Comparison of ENCODE assay signal across 39 cellular contexts in the genomic region with DNA sequence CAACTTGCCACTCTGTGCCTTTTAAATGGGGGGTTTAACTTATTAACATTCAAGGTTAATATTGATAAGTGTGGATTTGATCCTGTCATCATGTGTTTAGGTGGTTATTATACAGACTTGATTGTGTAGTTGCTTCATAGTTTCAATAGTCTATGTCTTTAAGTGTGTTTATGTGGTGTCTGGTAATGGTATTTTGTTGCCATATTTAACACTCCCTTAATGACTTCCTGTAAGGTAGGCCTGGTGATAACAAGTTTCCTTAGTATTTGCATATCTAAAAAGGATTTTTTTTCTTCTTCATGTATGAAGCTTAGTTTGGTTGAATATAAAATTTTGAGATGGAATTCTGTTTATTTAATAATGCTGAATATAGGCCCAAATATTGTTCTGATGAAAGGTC.
"Had no signal": no experiment of that assay in that cellular context is flagged by ENCODE, and none has a peak within 500 bp of the region (broad histone marks: within the 10 kb centered on the region; RNA-seq: fewer than 3 reads in every experiment).

No MANE protein-coding gene starts in this region.

- H3K27ac Mint-ChIP-seq: activated naive CD4-positive, alpha-beta T cell treated with anti-CD3 and anti-CD28 coated beads for 36 hours; activated naive CD4-positive, alpha-beta T cell treated with anti-CD3 and anti-CD28 coated beads, Interleukin-2, amount 10 ng/mL, durations not matched to agents 7 days and 5 days; activated naive CD4-positive, alpha-beta T cell treated with anti-CD3 and anti-CD28 coated beads, Interleukin-2, amount 50 U/mL, for 24 hours; activated naive CD4-positive, alpha-beta T cell treated with anti-CD3 and anti-CD28 coated beads, Interleukin-2, amount 50 U/mL, for 72 hours; activated naive CD8-positive, alpha-beta T cell; activated naive CD8-positive, alpha-beta T cell treated with anti-CD3 and anti-CD28 coated beads for 36 hours; activated naive CD8-positive, alpha-beta T cell treated with anti-CD3 and anti-CD28 coated beads, Interleukin-2, amount 10 ng/mL, durations not matched to agents 7 days and 5 days; activated naive CD8-positive, alpha-beta T cell treated with anti-CD3 and anti-CD28 coated beads, Interleukin-2, amount 50 U/mL, for 24 hours; activated T-cell treated with anti-CD3 and anti-CD28 coated beads, Interleukin-2, amount 50 U/mL, for 24 hours; activated T-helper 1 cell treated with anti-CD3 and anti-CD28 coated beads, Interleukin-12 subunit alpha, Interleukin-12 subunit beta, Interleukin-2, Interleukin-4 antibody, amounts not matched to agents 30 ng/mL and 10 ng/mL and 1 ng/mL, durations not matched to agents 14 hours and 24 hours and 36 hours; activated T-helper 17 cell treated with anti-CD3 and anti-CD28 coated beads, Interleukin-2, amount 50 U/mL, for 72 hours; activated T-helper 2 cell treated with anti-CD3 and anti-CD28 coated beads, Interferon-gamma antibody, Interleukin-2, Interleukin-4, amounts not matched to agents 10 μg/mL and 5 μg/mL and 100 μg/mL, durations not matched to agents 14 hours and 24 hours and 36 hours; brain had no signal

- ATAC-seq: activated naive CD4-positive, alpha-beta T cell treated with anti-CD3 and anti-CD28 coated beads, Interleukin-2, amount 50 U/mL, for 72 hours; activated naive CD8-positive, alpha-beta T cell treated with anti-CD3 and anti-CD28 coated beads, Interleukin-2, amount 50 U/mL, for 24 hours; activated T-cell treated with anti-CD3 and anti-CD28 coated beads, Interleukin-2, amount 50 U/mL, for 4 hours; activated T-helper 17 cell treated with anti-CD3 and anti-CD28 coated beads, Interleukin-2, amount 50 U/mL, for 72 hours; body of pancreas had no signal

- H3K27me3 ChIP-seq: adrenal gland, ascending aorta, body of pancreas, brain microvascular endothelial cell, breast epithelium, cardiac muscle cell had no signal

- H3K36me3 Mint-ChIP-seq: activated naive CD4-positive, alpha-beta T cell treated with anti-CD3 and anti-CD28 coated beads, Interleukin-2, amount 10 ng/mL, durations not matched to agents 7 days and 5 days; activated naive CD4-positive, alpha-beta T cell treated with anti-CD3 and anti-CD28 coated beads, Interleukin-2, amount 50 U/mL, for 72 hours; activated naive CD8-positive, alpha-beta T cell; activated naive CD8-positive, alpha-beta T cell treated with anti-CD3 and anti-CD28 coated beads for 36 hours; activated naive CD8-positive, alpha-beta T cell treated with anti-CD3 and anti-CD28 coated beads, Interleukin-2, amount 10 ng/mL, durations not matched to agents 7 days and 5 days; brain had no signal

- H3K4me1 ChIP-seq: adrenal gland, ascending aorta, body of pancreas, breast epithelium had no signal

- H3K36me3 ChIP-seq: adrenal gland, ascending aorta, brain microvascular endothelial cell, breast epithelium, cardiac muscle cell had no signal

- H3K4me1 Mint-ChIP-seq: activated naive CD4-positive, alpha-beta T cell treated with anti-CD3 and anti-CD28 coated beads, Interleukin-2, amount 10 ng/mL, durations not matched to agents 7 days and 5 days; activated naive CD4-positive, alpha-beta T cell treated with anti-CD3 and anti-CD28 coated beads, Interleukin-2, amount 50 U/mL, for 24 hours; activated naive CD8-positive, alpha-beta T cell treated with anti-CD3 and anti-CD28 coated beads for 36 hours; activated naive CD8-positive, alpha-beta T cell treated with anti-CD3 and anti-CD28 coated beads, Interleukin-2, amount 10 ng/mL, durations not matched to agents 7 days and 5 days; activated naive CD8-positive, alpha-beta T cell treated with anti-CD3 and anti-CD28 coated beads, Interleukin-2, amount 50 U/mL, for 24 hours; activated T-helper 17 cell treated with anti-CD3 and anti-CD28 coated beads, Interleukin-2, amount 50 U/mL, for 72 hours; brain; central memory CD8-positive, alpha-beta T cell had no signal

- H3K4me3 Mint-ChIP-seq: activated naive CD4-positive, alpha-beta T cell treated with anti-CD3 and anti-CD28 coated beads for 36 hours; activated naive CD4-positive, alpha-beta T cell treated with anti-CD3 and anti-CD28 coated beads, Interleukin-2, amount 10 ng/mL, durations not matched to agents 7 days and 5 days; activated naive CD4-positive, alpha-beta T cell treated with anti-CD3 and anti-CD28 coated beads, Interleukin-2, amount 50 U/mL, for 24 hours; activated naive CD8-positive, alpha-beta T cell; activated naive CD8-positive, alpha-beta T cell treated with anti-CD3 and anti-CD28 coated beads for 36 hours; activated naive CD8-positive, alpha-beta T cell treated with anti-CD3 and anti-CD28 coated beads, Interleukin-2, amount 10 ng/mL, durations not matched to agents 7 days and 5 days; activated naive CD8-positive, alpha-beta T cell treated with anti-CD3 and anti-CD28 coated beads, Interleukin-2, amount 50 U/mL, for 24 hours; activated T-cell treated with anti-CD3 and anti-CD28 coated beads, Interleukin-2, amount 50 U/mL, for 24 hours; activated T-cell treated with anti-CD3 and anti-CD28 coated beads, Interleukin-2, amount 50 U/mL, for 4 hours; activated T-helper 1 cell treated with anti-CD3 and anti-CD28 coated beads, Interleukin-12 subunit alpha, Interleukin-12 subunit beta, Interleukin-2, Interleukin-4 antibody, amounts not matched to agents 30 ng/mL and 10 ng/mL and 1 ng/mL, durations not matched to agents 14 hours and 24 hours and 36 hours; activated T-helper 17 cell treated with anti-CD3 and anti-CD28 coated beads, Interleukin-2, amount 50 U/mL, for 72 hours; brain; central memory CD8-positive, alpha-beta T cell had no signal

- FAIRE-seq: astrocyte, bronchial epithelial cell had no signal

- H3K27ac ChIP-seq: adrenal gland, ascending aorta, body of pancreas, brain microvascular endothelial cell, breast epithelium, cardiac muscle cell had no signal

- DNase-seq: activated effector memory CD4-positive, alpha-beta T cell treated with anti-CD3 and anti-CD28 coated beads, Interleukin-2, amount 50 U/mL, for 16 hours; activated effector memory CD4-positive, alpha-beta T cell treated with Interleukin-2 at 50 U/mL for 16 hours; activated gamma-delta T cell; activated gamma-delta T cell treated with Interleukin-2 at 50 U/mL for 16 hours; activated naive CD4-positive, alpha-beta T cell; activated naive CD4-positive, alpha-beta T cell treated with anti-CD3 and anti-CD28 coated beads for 36 hours; activated naive CD4-positive, alpha-beta T cell treated with anti-CD3 and anti-CD28 coated beads, Interleukin-2, amount 10 ng/mL, durations not matched to agents 7 days and 5 days; activated naive CD4-positive, alpha-beta T cell treated with anti-CD3 and anti-CD28 coated beads, Interleukin-2, amount 50 U/mL, for 16 hours; activated naive CD4-positive, alpha-beta T cell treated with Interleukin-2 at 50 U/mL for 16 hours; activated naive CD8-positive, alpha-beta T cell treated with anti-CD3 and anti-CD28 coated beads for 36 hours; activated naive CD8-positive, alpha-beta T cell treated with anti-CD3 and anti-CD28 coated beads, Interleukin-2, amount 10 ng/mL, durations not matched to agents 7 days and 5 days; activated naive CD8-positive, alpha-beta T cell treated with anti-CD3 and anti-CD28 coated beads, Interleukin-2, amount 50 U/mL, for 24 hours; activated T-cell treated with anti-CD3 and anti-CD28 coated beads, Interleukin-2, amount 50 U/mL, for 1 hour; activated T-cell treated with anti-CD3 and anti-CD28 coated beads, Interleukin-2, amount 50 U/mL, for 24 hours; activated T-cell treated with anti-CD3 and anti-CD28 coated beads, Interleukin-2, amount 50 U/mL, for 4 hours; activated T-cell treated with anti-CD3 and anti-CD28 coated beads, Interleukin-2, amount 50 U/mL, for 48 hours; adrenal gland; amniotic stem cell; amygdala; anterior cingulate cortex; aorta; body of pancreas; brain microvascular endothelial cell; caudate nucleus; central memory CD4-positive, alpha-beta T cell; cerebellar nuclear complex had no signal

- H3K9me3 ChIP-seq: adrenal gland, ascending aorta, body of pancreas had no signal

- H3K27me3 Mint-ChIP-seq: activated naive CD4-positive, alpha-beta T cell treated with anti-CD3 and anti-CD28 coated beads, Interleukin-2, amount 10 ng/mL, durations not matched to agents 7 days and 5 days; activated naive CD4-positive, alpha-beta T cell treated with anti-CD3 and anti-CD28 coated beads, Interleukin-2, amount 50 U/mL, for 24 hours; activated naive CD8-positive, alpha-beta T cell; activated naive CD8-positive, alpha-beta T cell treated with anti-CD3 and anti-CD28 coated beads for 36 hours; activated naive CD8-positive, alpha-beta T cell treated with anti-CD3 and anti-CD28 coated beads, Interleukin-2, amount 10 ng/mL, durations not matched to agents 7 days and 5 days; activated naive CD8-positive, alpha-beta T cell treated with anti-CD3 and anti-CD28 coated beads, Interleukin-2, amount 50 U/mL, for 24 hours; activated T-cell treated with anti-CD3 and anti-CD28 coated beads, Interleukin-2, amount 50 U/mL, for 24 hours; activated T-helper 17 cell treated with anti-CD3 and anti-CD28 coated beads, Interleukin-2, amount 50 U/mL, for 72 hours; central memory CD8-positive, alpha-beta T cell had no signal

- H3K4me3 ChIP-seq: adrenal gland, ascending aorta, body of pancreas, breast epithelium, cardiac muscle cell had no signal
